9 cellular contexts compared by ENCODE assay signal in genomic region chr7:147584771-147585193, GRCh38.
"Had no signal": no experiment of that assay in that cellular context is flagged by ENCODE, and none has a peak within 500 bp of the region (broad histone marks: within the 10 kb centered on the region; RNA-seq: fewer than 3 reads in every experiment).

No MANE protein-coding gene starts in this region.

- DNase-seq: activated CD4-positive, alpha-beta T cell treated with anti-CD3 and anti-CD28 coated beads, Interleukin-2, amount 50 U/mL, for 4 hours; activated CD4-positive, CD25-positive, alpha-beta regulatory T cell; activated T-cell treated with anti-CD3 and anti-CD28 coated beads, Interleukin-2, amount 50 U/mL, for 1 hour; central memory CD4-positive, alpha-beta T cell; hypothalamus; stimulated activated CD4-positive, alpha-beta T cell treated with anti-CD3 and anti-CD28 coated beads, Interleukin-4, amount 100 ng/mL, for 4 hours; T-helper 2 cell; thyroid gland had no signal

- H3K4me1 ChIP-seq: thyroid gland had no signal

- H3K27ac ChIP-seq: thyroid gland had no signal

- H3K36me3 ChIP-seq: thyroid gland had no signal

- H3K27me3 ChIP-seq: thyroid gland had no signal

- H3K9me3 ChIP-seq: thyroid gland had no signal

- H3K4me3 ChIP-seq: thyroid gland had no signal

- ATAC-seq: natural killer cell treated with Interleukin-12 subunit alpha and Interleukin-12 subunit beta and Interleukin-15 and Interleukin-18, amount 100 ng/mL, for 72 hours had no signal
